Comparison of ENCODE assay signal across 1 cellular context in the genomic region with DNA sequence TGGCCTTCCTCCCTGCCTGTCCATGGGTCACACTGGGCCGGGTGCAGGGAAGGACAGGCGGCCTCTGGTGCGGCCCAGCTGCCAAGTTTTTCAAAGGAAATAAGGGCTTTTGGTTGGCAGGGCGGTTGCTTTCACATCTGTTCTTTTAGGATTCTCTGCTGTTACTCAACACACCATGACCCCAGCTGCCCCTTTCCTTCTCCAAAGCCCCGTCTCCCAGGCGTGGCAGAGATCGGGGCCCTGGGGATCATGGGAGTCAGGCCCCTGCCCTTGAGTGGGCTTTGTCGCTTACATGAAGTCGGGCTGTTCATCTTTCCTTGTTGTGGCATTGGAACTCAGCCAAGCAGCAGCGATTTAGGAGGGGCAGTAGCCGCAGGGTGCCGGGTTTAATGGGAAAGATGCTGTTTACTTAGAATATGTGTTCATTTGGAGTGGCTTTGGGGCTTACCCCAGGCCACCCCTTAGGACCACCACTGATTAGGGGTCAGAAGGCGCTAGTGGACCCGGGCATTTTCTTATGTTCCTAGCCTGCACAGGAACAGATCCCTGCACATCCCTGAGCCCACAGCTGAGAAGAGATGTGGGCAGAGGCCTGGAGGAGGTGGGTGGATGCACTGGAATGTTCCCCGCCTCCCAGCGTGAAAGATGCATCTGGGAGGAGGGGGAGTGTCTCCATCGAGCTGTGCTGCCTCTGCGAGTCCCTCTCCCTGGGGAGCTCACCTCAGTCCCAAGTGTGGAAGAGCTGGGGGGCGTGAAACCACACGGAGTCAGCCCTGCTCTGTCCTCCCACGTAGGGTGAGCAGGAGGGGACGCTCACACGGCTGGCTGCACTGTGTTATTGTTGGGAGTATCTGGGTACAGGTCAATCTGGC.
TF ChIP-seq lines count a peak whose summit lies in the region.

No MANE protein-coding gene starts in this region.

TF ChIP-seq in HEK293, 187 proteins besides CTCF, POLR2A, EP300 and RAD21 (continued from another document):
- TF ChIP-seq ZIC2 (tag by site-specific recombination; IDR thresholded peaks at IDR 0.05) (peak; percentile 70), ZBTB20 (tag by site-specific recombination; IDR thresholded peaks at IDR 0.05) (peak; percentile 28; the same call in 1 of the 2 replicates), ZFHX2 (tag by site-specific recombination; conservative IDR thresholded peaks at IDR 0.05) (peak; percentile 95), ZNF416 (tag by site-specific recombination; IDR thresholded peaks at IDR 0.05) (no peak), HOXC10 (CRISPR knock-in tag; IDR thresholded peaks at IDR 0.05) (no peak), INSM2 (tag by site-specific recombination; IDR thresholded peaks at IDR 0.05) (0 out of 2 replicates have a peak, but pooled peaks have one; percentile 14), ZBTB48 (tag by site-specific recombination; IDR thresholded peaks at IDR 0.05) (peak; percentile 46; the same call in 1 of the 2 replicates), PATZ1 (tag by site-specific recombination; IDR thresholded peaks at IDR 0.05) (peak; percentile 61)
